ENCODE assay signal across 23 cellular contexts in the genomic region with DNA sequence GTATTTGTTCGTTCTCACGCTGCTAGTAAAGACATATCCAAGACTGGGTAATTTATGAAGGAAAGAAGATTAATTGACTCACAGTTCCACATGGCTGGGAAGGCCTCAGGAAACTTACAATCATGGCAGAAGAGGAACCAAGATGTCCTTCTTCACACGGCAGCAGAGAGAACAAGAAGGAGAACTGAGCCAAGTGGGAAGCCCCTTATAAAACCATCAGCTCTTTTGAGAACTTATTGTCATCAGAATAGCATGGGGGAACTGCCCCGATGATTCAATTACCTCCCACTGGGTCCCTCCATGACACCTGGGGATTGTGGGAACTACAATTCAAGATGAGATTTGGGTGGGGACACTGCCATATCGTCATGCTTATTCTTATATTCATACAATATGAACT.
"Had no signal": no experiment of that assay in that cellular context is flagged by ENCODE, and none has a peak within 500 bp of the region (broad histone marks: within the 10 kb centered on the region; RNA-seq: fewer than 3 reads in every experiment).

No MANE protein-coding gene starts in this region.

- H3K36me3 ChIP-seq: MG63 had no signal

- H3K4me3 ChIP-seq: MG63 had no signal

- H3K27ac ChIP-seq: RWPE1 had no signal

- H3K9me3 ChIP-seq: MG63, SK-N-SH had no signal

- DNase-seq: IMR-90, Karpas-422, KG1, MG63, NCI-H1092 treated with DMSO at 0.1 percent for 48 hours, NCI-H1436, NCI-H187, NCI-H2029, NCI-H2081 treated with DMSO at 0.1 percent for 48 hours, NCI-H2171, NCI-H226, NCI-H446, NCI-H510A, NCI-H524 treated with DMSO at 0.1 percent for 48 hours, NCI-H69, NCI-H774, PC-3, SHP77, SK-N-SH, SW 1271 had no signal

- ATAC-seq: HepG2, Panc1, PC-3 had no signal

- H3K4me2 ChIP-seq: SK-N-SH had no signal

- H3K9ac ChIP-seq: SK-N-SH had no signal
